ENCODE assay signal across 16 cellular contexts in the genomic region with DNA sequence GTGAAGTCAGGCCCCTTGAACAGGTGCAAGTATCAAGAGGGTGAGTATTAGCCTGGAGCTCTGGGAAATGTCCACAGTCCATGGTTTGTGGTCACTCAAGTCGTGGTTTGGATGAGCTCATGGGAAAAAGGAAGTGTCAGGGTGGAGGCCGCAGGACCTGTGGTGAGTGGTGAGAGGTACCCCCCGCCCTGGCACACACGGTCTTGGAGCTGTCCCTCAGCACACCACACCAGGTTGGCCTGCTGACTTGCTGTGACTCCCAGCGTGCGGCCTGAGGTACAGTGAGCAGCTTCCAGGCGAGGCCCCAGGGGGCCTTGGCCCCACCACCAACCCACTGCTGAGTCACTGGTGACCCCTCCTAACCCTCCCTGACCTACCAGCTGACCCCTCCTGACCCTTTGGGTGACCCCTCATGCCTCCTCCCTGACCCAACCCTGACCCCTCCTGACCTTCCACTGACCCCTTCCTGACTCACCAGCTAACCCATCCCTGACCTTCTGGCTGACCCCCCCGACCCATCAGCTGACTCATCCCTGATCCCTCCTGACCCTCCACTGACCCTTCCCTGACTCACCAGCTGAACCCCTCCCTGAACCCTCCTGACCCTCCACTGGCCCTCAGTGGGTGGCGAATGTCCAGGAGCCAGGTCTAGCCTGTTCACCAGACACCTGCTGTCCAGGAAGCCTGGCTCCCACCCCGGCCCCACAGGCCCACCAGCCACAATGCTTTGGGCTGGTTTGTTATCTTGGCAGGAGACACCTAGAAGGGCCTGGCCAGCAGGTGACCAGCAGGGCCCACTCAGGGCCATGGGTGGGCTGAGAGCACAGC. TPM values are rescaled to one million over a fixed set of nuclear protein-coding genes. Genes with fewer than 3 reads are reported as not detected.
DNase-seq lines count a peak whose midpoint lies in the region; ATAC-seq and TF ChIP-seq lines count a peak whose summit lies in the region.
"Had no signal": no experiment of that assay in that cellular context is flagged by ENCODE, and none has a peak within 500 bp of the region (broad histone marks: within the 10 kb centered on the region; RNA-seq: fewer than 3 reads in every experiment).

No MANE protein-coding gene starts in this region.

- no TSS peak for BruUV-seq in PC-9 (replicated peaks; lab: Mats Ljungman, UMichigan)

- no peak for ATAC-seq in HG02840 (IDR thresholded peaks at IDR 0.05; ENCODE audit: low FRiP score, unreplicated experiment)
- ATAC-seq: activated CD4-positive, alpha-beta T cell treated with anti-CD3 and anti-CD28 coated beads for 36 hours; left lung had no signal

- H3K36me3 ChIP-seq in PC-9 (ENCODE audit: low read depth) (no peaks in the 10 kb centered on the region), fibroblast of lung (ENCODE audit: control insufficient read depth, insufficient read depth, low read length) (no peaks in the 10 kb centered on the region)
- H3K36me3 ChIP-seq: left lung, thyroid gland had no signal

- H3F3A ChIP-seq in PC-9 (ENCODE audit: insufficient read depth, low read depth) = peaks cover 44% of the 10 kb centered on the region

- TF ChIP-seq CTCF in PC-9 (conservative IDR thresholded peaks at IDR 0.05) = no peak
- no peak for TF ChIP-seq CTCF in fibroblast of lung (conservative IDR thresholded peaks at IDR 0.05 in 1 of 2, IDR thresholded peaks at IDR 0.05 in 1 of 2; ENCODE audit: low read depth in 1 of 2, low read length in 2 of 2)

- POLR2A ChIA-PET in PC-9 (lab: Charles Lee; ENCODE audit: unreplicated experiment) = interaction anchor here (0.6 to 0.8 kb wide), 5 partner anchors 12 to 1600 kb away, joined by 3 to 6 read pairs (median 4); no protein-coding TSS in a partner anchor

- H3K4me3 ChIP-seq in PC-9 (no peak overlapping the region), fibroblast of lung (replicated peaks in 1 of 4; ENCODE audit: control extremely low read depth in 1 of 4, insufficient read depth in 1 of 4, low read depth in 3 of 4, low read length in 4 of 4) (no peak overlapping the region)
- H3K4me3 ChIP-seq: coronary artery, left lung, thyroid gland had no signal

- H3K4me2 ChIP-seq in PC-9 = peak overlapping the region; percentile 29
- no peak overlapping the region for H3K4me2 ChIP-seq in fibroblast of lung (ENCODE audit: extremely low read depth, insufficient read depth, low read length)

- H2AFZ ChIP-seq in PC-9 (no peak overlapping the region), fibroblast of lung (ENCODE audit: low read length) (no peak overlapping the region)

- H4K20me1 ChIP-seq in PC-9 (ENCODE audit: insufficient read depth) = no peaks in the 10 kb centered on the region
- H4K20me1 ChIP-seq in fibroblast of lung (ENCODE audit: control insufficient read depth, extremely low read depth, insufficient read depth, low read length) = no peaks in the 10 kb centered on the region

- peaks cover 16% of the 10 kb centered on the region for H3K79me2 ChIP-seq in PC-9 (ENCODE audit: low read depth)
- peaks cover 5% of the 10 kb centered on the region for H3K79me2 ChIP-seq in fibroblast of lung (ENCODE audit: control insufficient read depth, insufficient read depth, low read length)

- H3K27ac ChIP-seq in PC-9 (peak overlapping the region; percentile 70), fibroblast of lung (ENCODE audit: insufficient read depth, low read length) (no peak overlapping the region)
- H3K27ac ChIP-seq: coronary artery, left lung, thyroid gland had no signal

- no peaks in the 10 kb centered on the region for H3K9me3 ChIP-seq in PC-9 (ENCODE audit: insufficient read depth, low read depth)
- no peaks in the 10 kb centered on the region for H3K9me3 ChIP-seq in fibroblast of lung (ENCODE audit: control insufficient read depth, insufficient read depth, low read depth, low read length)
- H3K9me3 ChIP-seq: left lung, thyroid gland had no signal

- H3K4me1 ChIP-seq in PC-9 (replicated peaks; ENCODE audit: insufficient read depth) = peaks cover 48% of the 10 kb centered on the region
- peaks cover 4% of the 10 kb centered on the region for H3K4me1 ChIP-seq in fibroblast of lung (ENCODE audit: control insufficient read depth, extremely low read depth, insufficient read depth, low read length)
- H3K4me1 ChIP-seq: thyroid gland had no signal

- no peaks in the 10 kb centered on the region for H3K27me3 ChIP-seq in PC-9 (ENCODE audit: insufficient read depth, low read depth)
- H3K27me3 ChIP-seq in fibroblast of lung (ENCODE audit: control insufficient read depth, insufficient read depth, low read length) = no peaks in the 10 kb centered on the region
- H3K27me3 ChIP-seq: thyroid gland had no signal

- no peaks in the 10 kb centered on the region for H3K9me2 ChIP-seq in PC-9 (ENCODE audit: insufficient read depth)

- H3K9ac ChIP-seq in fibroblast of lung (ENCODE audit: insufficient read depth, low read length) = no peak overlapping the region

- intact Hi-C loops in PC-9 (cut with micrococcal nuclease; ENCODE audit: unreplicated experiment) = loop anchor here (1.0 kb wide), 1 partner anchor 34 kb away; no protein-coding TSS in a partner anchor

- peak; percentile 3 for DNase-seq in HCEC 1CT
- peak; percentile 70 to 83 for DNase-seq in PC-9
- DNase-seq in fibroblast of lung (ENCODE audit: low read depth in 2 of 2) = peak; percentile 25 to 28
- DNase-seq in renal cortical epithelial cell (ENCODE audit: low read depth) = peak; percentile 26
- no peak for DNase-seq in NCI-H446 treated with DMSO at 0.1 percent for 48 hours (lab: John Stamatoyannopoulos, UW)
- no peak for DNase-seq in NCI-H510A treated with DMSO at 0.1 percent for 48 hours (lab: John Stamatoyannopoulos, UW)
- DNase-seq: activated CD4-positive, alpha-beta T cell treated with anti-CD3 and anti-CD28 coated beads for 36 hours; activated T-cell treated with anti-CD3 and anti-CD28 coated beads, Interleukin-2, amount 50 U/mL, for 24 hours; hippocampal formation; naive B cell; NCI-H1105 treated with DMSO at 0.1 percent for 48 hours; thyroid gland had no signal

- CTCF ChIA-PET in PC-9 (lab: Charles Lee) = no interaction called here

RNA-seq across cellular contexts. Expression of a gene that starts 34.8 kb away (rescaled TPM):
- 182 and 227 TPM in 2 replicates for total RNA-seq in PC-9 (2021)
- total RNA-seq in fibroblast of lung = 89.5 and 123 TPM in 2 replicates
- 46.1 and 62.4 TPM in 2 replicates for polyA plus RNA-seq in fibroblast of lung
- polyA plus RNA-seq in fibroblast of lung (2012) = 103 and 131 TPM in 2 replicates
- polyA minus RNA-seq in fibroblast of lung (ENCODE audit: low replicate concordance) = 113 and 132 TPM in 2 replicates
- 47.6 and 137 TPM in 2 replicates for total RNA-seq in renal cortical epithelial cell

RNA-seq across cellular contexts. Expression of a gene that starts 35.7 kb away (rescaled TPM):
- 47.4 and 55.5 TPM in 2 replicates for total RNA-seq in PC-9 (2021)
- 0.17 and 0.26 TPM in 2 replicates for total RNA-seq in fibroblast of lung
- polyA plus RNA-seq in fibroblast of lung = 0.07 and 0.12 TPM in 2 replicates
- polyA plus RNA-seq in fibroblast of lung (2012) = 0.22 TPM in 2 replicates
- polyA minus RNA-seq in fibroblast of lung (ENCODE audit: low replicate concordance) = not detected in 2 replicates
- 0.69 and 1.5 TPM in 2 replicates for total RNA-seq in renal cortical epithelial cell
- total RNA-seq: pulmonary artery endothelial cell had no signal

RNA-seq across cellular contexts. Expression of a gene that starts 45.8 kb away (rescaled TPM):
- total RNA-seq in PC-9 (2021) (76.5 and 78.2 TPM in 2 replicates), fibroblast of lung (18.5 and 19.0 TPM in 2 replicates), renal cortical epithelial cell (16.5 and 22.0 TPM in 2 replicates)
- polyA plus RNA-seq in fibroblast of lung = 6.3 and 7.3 TPM in 2 replicates
- polyA plus RNA-seq in fibroblast of lung (2012) = 9.5 and 12.6 TPM in 2 replicates
- polyA minus RNA-seq in fibroblast of lung (ENCODE audit: low replicate concordance) = 10.4 and 15.6 TPM in 2 replicates

Comparison
In these comparisons a context has a peak if more than half of its experiments do, and no peak if none do; other contexts are left out.
1. DNase-seq: peak in HCEC 1CT (single experiment), PC-9 (2 of 2), fibroblast of lung (2 of 2) and renal cortical epithelial cell (single experiment); none in NCI-H446 treated with DMSO at 0.1 percent for 48 hours (single experiment) and NCI-H510A treated with DMSO at 0.1 percent for 48 hours (single experiment).
2. RNA of a gene that starts 35.7 kb away (total RNA-seq): 47.4 to 55.5 TPM in PC-9; 0.69 to 1.5 TPM in renal cortical epithelial cell and 0.17 to 0.26 TPM in fibroblast of lung; every median in the first group is over 10 times any median in the second.